In genomic region chrX:108297290-108297689, GRCh38 we compare ENCODE assay signal across 16 cellular contexts.
DNase-seq lines count a peak whose midpoint lies in the region; ATAC-seq and TF ChIP-seq lines count a peak whose summit lies in the region.
"Had no signal": no experiment of that assay in that cellular context is flagged by ENCODE, and none has a peak within 500 bp of the region (broad histone marks: within the 10 kb centered on the region; RNA-seq: fewer than 3 reads in every experiment).

No MANE protein-coding gene starts in this region.

- TF ChIP-seq RAD21 in HCT116 (IDR thresholded peaks at IDR 0.05; ENCODE audit: low read depth): peak; percentile 38; the same call in 1 of the 2 replicates

- H3K36me3 ChIP-seq in HCT116 (ENCODE audit: control insufficient read depth in 1 of 2, insufficient read depth in 2 of 2, low read length in 2 of 2): no peaks in the 10 kb centered on the region
- no peaks in the 10 kb centered on the region for H3K36me3 ChIP-seq in mammary epithelial cell (ENCODE audit: insufficient read depth, low read length)
- no peaks in the 10 kb centered on the region for H3K36me3 ChIP-seq in ovary
- H3K36me3 ChIP-seq: Peyer's patch had no signal

- H2AFZ ChIP-seq in HCT116 (ENCODE audit: low read depth, low read length, poor library complexity, severe bottlenecking) (no peak overlapping the region), mammary epithelial cell (ENCODE audit: low read depth, low read length) (no peak overlapping the region)
- H2AFZ ChIP-seq: GM23248 had no signal

- BruUV-seq in HCT116 (replicated peaks; lab: Mats Ljungman, UMichigan): no TSS peak
- no TSS peak for BruUV-seq in mammary epithelial cell (replicated peaks; lab: Mats Ljungman, UMichigan)

- DNase-seq in AG09319 (ENCODE audit: extremely low read depth, low read depth) (no peak), HCT116 (ENCODE audit: low read depth, low spot score) (no peak), mammary epithelial cell (no peak), mesothelial cell of epicardium (ENCODE audit: low spot score in 2 of 2, unreplicated experiment in 2 of 2) (no peak), ovary (no peak)
- DNase-seq: DMS79 treated with DMSO at 0.1 percent for 48 hours, GDM1, GM23248, KG1, NCI-H1092, NCI-H2107, Peyer's patch, SHP77 had no signal

- H4K20me1 ChIP-seq in HCT116 (ENCODE audit: insufficient read depth) (no peaks in the 10 kb centered on the region), mammary epithelial cell (ENCODE audit: insufficient read depth, low read length) (no peaks in the 10 kb centered on the region)

- TF ChIP-seq POLR2A in HCT116 (IDR thresholded peaks at IDR 0.05; ENCODE audit: borderline replicate concordance, extremely low read depth, insufficient read depth, insufficient read length): no peak
- no peak for TF ChIP-seq POLR2A in ovary (IDR thresholded peaks at IDR 0.05)

- H3K9me3 Mint-ChIP-seq in mesothelial cell of epicardium: peaks cover 12% of the 10 kb centered on the region

- intact Hi-C loops in HCT116 (cut with micrococcal nuclease): no loop called here
- intact Hi-C loops in mammary epithelial cell (cut with micrococcal nuclease): loop anchor here (5.0 kb wide), 1 partner anchor 145 kb away; no protein-coding TSS in a partner anchor
- intact Hi-C loops in ovary (cut with DNase I): no loop called here

- POLR2A ChIA-PET in HCT116 (lab: Charles Lee): no interaction called here

- H3K4me3 ChIP-seq in HCT116 (replicated peaks in 1 of 2; ENCODE audit: low read depth in 1 of 2, low read length in 2 of 2) (no peak overlapping the region), mammary epithelial cell (replicated peaks in 1 of 3; ENCODE audit: insufficient read depth in 1 of 3, low read depth in 2 of 3, low read length in 3 of 3) (no peak overlapping the region), ovary (no peak overlapping the region)
- H3K4me3 ChIP-seq: GM23248, Peyer's patch had no signal

- H3K27me3 ChIP-seq in HCT116 (ENCODE audit: insufficient read depth, low read length) (no peaks in the 10 kb centered on the region), mammary epithelial cell (ENCODE audit: insufficient read depth, low read length) (peaks cover 2% of the 10 kb centered on the region), ovary (no peaks in the 10 kb centered on the region)
- H3K27me3 ChIP-seq: Peyer's patch had no signal

- ATAC-seq in HCT116: no peak
- ATAC-seq in HG03469 (IDR thresholded peaks at IDR 0.05; ENCODE audit: unreplicated experiment): no peak
- no peak for ATAC-seq in GM18907 (IDR thresholded peaks at IDR 0.05; ENCODE audit: unreplicated experiment)

- no peak overlapping the region for H3K4me2 ChIP-seq in HCT116 (ENCODE audit: low read length)
- no peak overlapping the region for H3K4me2 ChIP-seq in mammary epithelial cell (ENCODE audit: insufficient read depth, low read depth, low read length)

- H3K9me3 ChIP-seq in HCT116 (ENCODE audit: control insufficient read depth in 1 of 2, insufficient read depth in 1 of 2, low read depth in 1 of 2, low read length in 2 of 2) (no peaks in the 10 kb centered on the region), mammary epithelial cell (replicated peaks; ENCODE audit: insufficient read depth, low read length) (peaks cover 2% of the 10 kb centered on the region), ovary (no peaks in the 10 kb centered on the region)
- H3K9me3 ChIP-seq: Peyer's patch had no signal

- TF ChIP-seq EP300 in ovary (IDR thresholded peaks at IDR 0.05): no peak

- no peak overlapping the region for H3K4me3 Mint-ChIP-seq in mesothelial cell of epicardium
- H3K4me3 Mint-ChIP-seq: CD14-positive monocyte had no signal

- H3K9ac ChIP-seq in HCT116 (ENCODE audit: low read length): no peak overlapping the region
- no peak overlapping the region for H3K9ac ChIP-seq in mammary epithelial cell (ENCODE audit: insufficient read depth, low read length)
- H3K9ac ChIP-seq: GM23248 had no signal

- no peaks in the 10 kb centered on the region for H3K27me3 Mint-ChIP-seq in mesothelial cell of epicardium (ENCODE audit: low read depth)

- peaks cover 0 to 4% of the 10 kb centered on the region in 2 experiments; a peak in 1 of 4 replicates for H3K4me1 ChIP-seq in HCT116 (ENCODE audit: control insufficient read depth in 1 of 2, insufficient read depth in 2 of 2, low read length in 2 of 2)
- peaks cover 21% of the 10 kb centered on the region for H3K4me1 ChIP-seq in mammary epithelial cell (ENCODE audit: insufficient read depth, low read length)
- H3K4me1 ChIP-seq in ovary (ENCODE audit: insufficient read depth): no peaks in the 10 kb centered on the region
- H3K4me1 ChIP-seq: Peyer's patch had no signal

- no peaks in the 10 kb centered on the region for H3K9me2 ChIP-seq in HCT116 (ENCODE audit: insufficient read depth)

- H3K27ac ChIP-seq in HCT116 (ENCODE audit: low read depth, low read length): no peak overlapping the region
- no peak overlapping the region for H3K27ac ChIP-seq in mammary epithelial cell (ENCODE audit: insufficient read depth, low read depth, low read length)
- no peak overlapping the region for H3K27ac ChIP-seq in ovary
- H3K27ac ChIP-seq: GM23248, Peyer's patch had no signal

- peak overlapping the region; percentile 96 for H3K27ac Mint-ChIP-seq in mesothelial cell of epicardium
- H3K27ac Mint-ChIP-seq: CD14-positive monocyte had no signal

- peaks cover 12% of the 10 kb centered on the region for H3K36me3 Mint-ChIP-seq in mesothelial cell of epicardium
- H3K36me3 Mint-ChIP-seq: CD14-positive monocyte had no signal

- no peaks in the 10 kb centered on the region for H3K79me2 ChIP-seq in HCT116 (ENCODE audit: insufficient read depth, low read length)
- no peaks in the 10 kb centered on the region for H3K79me2 ChIP-seq in mammary epithelial cell (ENCODE audit: insufficient read depth, low read length)

- RAD21 ChIA-PET in HCT116 (lab: Charles Lee; ENCODE audit: low non-redundant PET in 1 of 2, low total read pairs in 2 of 2, uncharacterized antibody in 2 of 2, unreplicated experiment in 2 of 2): no interaction called here

- H3K4me1 Mint-ChIP-seq in mesothelial cell of epicardium: peaks cover 50% of the 10 kb centered on the region
- H3K4me1 Mint-ChIP-seq: CD14-positive monocyte had no signal

- CTCF ChIA-PET in HCT116 (lab: Charles Lee): no interaction called here
- CTCF ChIA-PET in mammary epithelial cell (lab: Charles Lee; ENCODE audit: low non-redundant PET): no interaction called here

- in situ Hi-C loops in mammary epithelial cell (cut with MboI; ENCODE audit: low sequenced_read_pairs in 2 of 2): no loop called here

- dilution Hi-C loops in mammary epithelial cell (cut with HindIII; ENCODE audit: low sequenced_read_pairs): no loop called here

- TF ChIP-seq CTCF in AG09319 (IDR thresholded peaks at IDR 0.05; ENCODE audit: low read depth, low read length): peak; percentile 10
- 0 out of 6 replicates have a peak, but pooled peaks of 2 of the 3 experiments have one; percentile 13 to 18 for TF ChIP-seq CTCF in HCT116 (IDR thresholded peaks at IDR 0.05 in 2 of 3, conservative IDR thresholded peaks at IDR 0.05 in 1 of 3; ENCODE audit: borderline replicate concordance in 1 of 3, insufficient read depth in 1 of 3, low read depth in 2 of 3, low read length in 2 of 3)
- TF ChIP-seq CTCF in mammary epithelial cell (conservative IDR thresholded peaks at IDR 0.05 in 1 of 2, IDR thresholded peaks at IDR 0.05 in 1 of 2; ENCODE audit: extremely low read depth in 1 of 2, insufficient read depth in 1 of 2, low read depth in 1 of 2, low read length in 2 of 2): peak; percentile 15 to 30
- no peak for TF ChIP-seq CTCF in mesothelial cell of epicardium (IDR thresholded peaks at IDR 0.05; ENCODE audit: unreplicated experiment)
- no peak for TF ChIP-seq CTCF in ovary (IDR thresholded peaks at IDR 0.05)

TF ChIP-seq in HCT116, 20 proteins besides CTCF, POLR2A, EP300 and RAD21 (continues in another document):
- TF ChIP-seq SIN3A (IDR thresholded peaks at IDR 0.05; ENCODE audit: low read depth) (no peak), YY1 (IDR thresholded peaks at IDR 0.05; ENCODE audit: extremely low read depth, insufficient replicate concordance, low read depth, low read length) (no peak), TCF7L2 (IDR thresholded peaks at IDR 0.05; ENCODE audit: borderline replicate concordance, extremely low read depth, insufficient read depth, insufficient read length) (no peak), FOSL1 (IDR thresholded peaks at IDR 0.05; ENCODE audit: low read depth) (no peak), REST (IDR thresholded peaks at IDR 0.05; ENCODE audit: low read depth) (no peak), CEBPB (IDR thresholded peaks at IDR 0.05; ENCODE audit: low read depth) (no peak), EZH2 (IDR thresholded peaks at IDR 0.05) (no peak), JUND (IDR thresholded peaks at IDR 0.05) (no peak)

Comparison
In these comparisons a context has a peak if more than half of its experiments do, and no peak if none do; other contexts are left out.
1. CTCF ChIP-seq: peak in AG09319 (single experiment), HCT116 (2 of 3) and mammary epithelial cell (2 of 2); none in mesothelial cell of epicardium (single experiment) and ovary (0 of 3).